1 cellular context compared by ENCODE assay signal in genomic region chr16:4946917-4947316, GRCh38.
TF ChIP-seq lines count a peak whose summit lies in the region.

No MANE protein-coding gene starts in this region.

TF ChIP-seq in IMR-90, 13 proteins besides CTCF, POLR2A, EP300 and RAD21:
- no peak for TF ChIP-seq MAZ (IDR thresholded peaks at IDR 0.05; ENCODE audit: borderline replicate concordance, low read depth, low read length)
- TF ChIP-seq SMC3 (IDR thresholded peaks at IDR 0.05; ENCODE audit: low read depth, low read length): no peak
- no peak for TF ChIP-seq RCOR1 (IDR thresholded peaks at IDR 0.05; ENCODE audit: insufficient replicate concordance, low read length)
- TF ChIP-seq BHLHE40 (IDR thresholded peaks at IDR 0.05; ENCODE audit: low read depth, low read length): no peak
- TF ChIP-seq CEBPB (IDR thresholded peaks at IDR 0.05; ENCODE audit: low read depth, low read length): no peak
- TF ChIP-seq, protein P1, sequence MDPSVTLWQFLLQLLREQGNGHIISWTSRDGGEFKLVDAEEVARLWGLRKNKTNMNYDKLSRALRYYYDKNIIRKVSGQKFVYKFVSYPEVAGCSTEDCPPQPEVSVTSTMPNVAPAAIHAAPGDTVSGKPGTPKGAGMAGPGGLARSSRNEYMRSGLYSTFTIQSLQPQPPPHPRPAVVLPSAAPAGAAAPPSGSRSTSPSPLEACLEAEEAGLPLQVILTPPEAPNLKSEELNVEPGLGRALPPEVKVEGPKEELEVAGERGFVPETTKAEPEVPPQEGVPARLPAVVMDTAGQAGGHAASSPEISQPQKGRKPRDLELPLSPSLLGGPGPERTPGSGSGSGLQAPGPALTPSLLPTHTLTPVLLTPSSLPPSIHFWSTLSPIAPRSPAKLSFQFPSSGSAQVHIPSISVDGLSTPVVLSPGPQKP (IDR thresholded peaks at IDR 0.05; ENCODE audit: borderline replicate concordance, low read depth, low read length): no peak
- TF ChIP-seq MAFK (IDR thresholded peaks at IDR 0.05; ENCODE audit: low read depth, low read length): no peak
- no peak for TF ChIP-seq RFX5 (IDR thresholded peaks at IDR 0.05; ENCODE audit: low read depth, low read length)
- TF ChIP-seq MXI1 (IDR thresholded peaks at IDR 0.05; ENCODE audit: borderline replicate concordance, low read depth, low read length): no peak
- no peak for TF ChIP-seq NFE2L2 (IDR thresholded peaks at IDR 0.05; ENCODE audit: low read depth, low read length)
